9 cellular contexts compared by ENCODE assay signal in the genomic region with DNA sequence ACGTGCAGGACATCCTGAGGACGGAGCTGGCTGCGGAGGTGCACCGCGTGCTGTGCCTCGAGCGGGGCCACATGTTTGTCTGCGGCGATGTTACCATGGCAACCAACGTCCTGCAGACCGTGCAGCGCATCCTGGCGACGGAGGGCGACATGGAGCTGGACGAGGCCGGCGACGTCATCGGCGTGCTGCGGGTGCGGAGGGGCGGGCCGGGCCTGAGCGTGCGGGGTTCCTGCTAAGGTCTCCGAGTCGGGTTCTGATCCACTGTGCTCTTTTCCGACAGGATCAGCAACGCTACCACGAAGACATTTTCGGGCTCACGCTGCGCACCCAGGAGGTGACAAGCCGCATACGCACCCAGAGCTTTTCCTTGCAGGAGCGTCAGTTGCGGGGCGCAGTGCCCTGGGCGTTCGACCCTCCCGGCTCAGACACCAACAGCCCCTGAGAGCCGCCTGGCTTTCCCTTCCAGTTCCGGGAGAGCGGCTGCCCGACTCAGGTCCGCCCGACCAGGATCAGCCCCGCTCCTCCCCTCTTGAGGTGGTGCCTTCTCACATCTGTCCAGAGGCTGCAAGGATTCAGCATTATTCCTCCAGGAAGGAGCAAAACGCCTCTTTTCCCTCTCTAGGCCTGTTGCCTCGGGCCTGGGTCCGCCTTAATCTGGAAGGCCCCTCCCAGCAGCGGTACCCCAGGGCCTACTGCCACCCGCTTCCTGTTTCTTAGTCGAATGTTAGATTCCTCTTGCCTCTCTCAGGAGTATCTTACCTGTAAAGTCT. TPM values are rescaled to one million over a fixed set of nuclear protein-coding genes. Genes with fewer than 3 reads are reported as not detected.
A peak's percentile ranks its signal among the peaks of the same experiment; 100 is the strongest.
DNase-seq lines count a peak whose midpoint lies in the region; ATAC-seq and TF ChIP-seq lines count a peak whose summit lies in the region.
"Had no signal": no experiment of that assay in that cellular context is flagged by ENCODE, and none has a peak within 500 bp of the region (broad histone marks: within the 10 kb centered on the region; RNA-seq: fewer than 3 reads in every experiment).

No MANE protein-coding gene starts in this region.

- ATAC-seq in HG03457 (IDR thresholded peaks at IDR 0.05; ENCODE audit: unreplicated experiment): no peak

- H3K4me1 ChIP-seq in Peyer's patch (peaks cover 6 to 39% (median 13%) of the 10 kb centered on the region in 4 donors), urinary bladder (ENCODE audit: insufficient read depth) (no peaks in the 10 kb centered on the region)

- H3K27ac ChIP-seq in Peyer's patch (peak overlapping the region in 3 of 4 donors; percentile 57 to 79 (median 72)), urinary bladder (ENCODE audit: low read depth) (no peak overlapping the region)
- H3K27ac ChIP-seq: C4-2B had no signal

- DNase-seq in NK-92 (lab: John Stamatoyannopoulos, UW; ENCODE audit: unreplicated experiment): peak; percentile 48
- DNase-seq in NK-92 treated with Interleukin-12 subunit alpha and Interleukin-12 subunit beta, amount 100 ng/mL, for 24 hours (lab: John Stamatoyannopoulos, UW): no peak
- DNase-seq in Peyer's patch: peak; percentile 70 to 95 (median 94)
- DNase-seq in activated naive CD4-positive, alpha-beta T cell (lab: John Stamatoyannopoulos, UW): peak; percentile 41 to 82 (median 68)
- peak; percentile 15 for DNase-seq in glomerular visceral epithelial cell (ENCODE audit: extremely low spot score)
- peak; percentile 17 for DNase-seq in renal cortical epithelial cell (ENCODE audit: low read depth)

- H3K4me3 ChIP-seq in Peyer's patch (peak overlapping the region; percentile 26 to 48 (median 38)), urinary bladder (ENCODE audit: low read depth, low read length) (peak overlapping the region; percentile 8)

- peak in 2 of 6 experiments; percentile 3 to 9 for TF ChIP-seq CTCF in Peyer's patch (IDR thresholded peaks at IDR 0.05)

- no peak for TF ChIP-seq POLR2A in Peyer's patch (IDR thresholded peaks at IDR 0.05)

- no peaks in the 10 kb centered on the region for H3K36me3 ChIP-seq in Peyer's patch
- no peaks in the 10 kb centered on the region for H3K36me3 ChIP-seq in urinary bladder (ENCODE audit: insufficient read depth)

- H3K27me3 ChIP-seq in Peyer's patch: no peaks in the 10 kb centered on the region

- 29% methylated on average over 56 of the region's 56 CpGs for WGBS in urinary bladder

- H3K9me3 ChIP-seq in Peyer's patch: no peaks in the 10 kb centered on the region

RNA-seq across cellular contexts. Expression of a gene that starts 10.4 kb away (rescaled TPM):
- total RNA-seq in Peyer's patch: under 1 TPM in 2 of 4 donors, not detected in 2; 0.27 to 0.28 TPM
- 0.10 TPM in 1 of 2 replicates, not detected in the other for total RNA-seq in renal cortical epithelial cell
- not detected for total RNA-seq in urinary bladder
- 0.32 TPM for polyA plus RNA-seq in urinary bladder

RNA-seq across cellular contexts. Expression of a gene that starts 14.3 kb away (rescaled TPM):
- total RNA-seq in Peyer's patch (10 to 100 TPM; 23.1 to 79.7 (median 42.7) TPM), renal cortical epithelial cell (31.0 and 43.4 TPM in 2 replicates), urinary bladder (17.1 TPM)
- polyA plus RNA-seq in urinary bladder: 19.4 TPM

RNA-seq across cellular contexts. Expression of a gene that starts 23.1 kb away (rescaled TPM):
- total RNA-seq in Peyer's patch: 10 to 100 TPM in 1 of 4 donors, 1 to 10 TPM in 3; 1.2 to 18.2 (median 5.4) TPM
- total RNA-seq in renal cortical epithelial cell: 0.15 and 0.35 TPM in 2 replicates
- total RNA-seq in urinary bladder: 6.0 TPM
- 15.8 TPM for polyA plus RNA-seq in urinary bladder

RNA-seq across cellular contexts. Expression of a gene that starts 34.4 kb away (rescaled TPM):
- total RNA-seq in Peyer's patch (10 to 100 TPM in 1 of 4 donors, 1 to 10 TPM in 3; 2.5 to 10.7 (median 5.0) TPM), renal cortical epithelial cell (0.15 TPM in 1 of 2 replicates, not detected in the other), urinary bladder (1.1 TPM)
- polyA plus RNA-seq in urinary bladder: 2.0 TPM

RNA-seq across cellular contexts. Expression of a gene that starts 35.8 kb away (rescaled TPM):
- total RNA-seq in Peyer's patch (1 to 10 TPM; 2.4 to 8.5 (median 3.4) TPM), renal cortical epithelial cell (1.2 and 2.3 TPM in 2 replicates), urinary bladder (9.9 TPM)
- 48.5 TPM for polyA plus RNA-seq in urinary bladder
